In genomic region chr11:116861539-116861938, GRCh38 we compare ENCODE assay signal across 16 cellular contexts. TPM values are rescaled to one million over a fixed set of nuclear protein-coding genes. Genes with fewer than 3 reads are reported as not detected.
DNase-seq lines count a peak whose midpoint lies in the region; ATAC-seq and TF ChIP-seq lines count a peak whose summit lies in the region.
"Had no signal": no experiment of that assay in that cellular context is flagged by ENCODE, and none has a peak within 500 bp of the region (broad histone marks: within the 10 kb centered on the region; RNA-seq: fewer than 3 reads in every experiment).

No MANE protein-coding gene starts in this region.

- in situ Hi-C loops in brain microvascular endothelial cell (cut with HindIII; ENCODE audit: low pct_ligation_motif_present, low sequenced_read_pairs) = no loop called here

- peak; percentile 32 for DNase-seq in GM03348 (ENCODE audit: low spot score)
- DNase-seq in NCI-H226 = peak; percentile 92
- peak; percentile 73 for DNase-seq in brain microvascular endothelial cell
- DNase-seq in myocyte (ENCODE audit: low read depth) = peak; percentile 22
- DNase-seq in NCI-H2029 (lab: John Stamatoyannopoulos, UW) = no peak
- DNase-seq in RPMI8226 = no peak
- no peak for DNase-seq in amygdala (lab: John Stamatoyannopoulos, UW)
- DNase-seq: activated T-cell treated with anti-CD3 and anti-CD28 coated beads, Interleukin-2, amount 50 U/mL, for 1 hour; erythroblast; NCI-H1694; NCI-H748 treated with DMSO at 0.1 percent for 48 hours; SIG-M5; transverse colon; WERI-Rb-1 had no signal

- peak overlapping the region; percentile 19 for H3K27ac ChIP-seq in brain microvascular endothelial cell
- H3K27ac ChIP-seq: cardiac muscle cell, transverse colon, WERI-Rb-1 had no signal

- H3K36me3 ChIP-seq in brain microvascular endothelial cell (replicated peaks) = peaks cover 3% of the 10 kb centered on the region

- H3K4me3 ChIP-seq in brain microvascular endothelial cell (ENCODE audit: low read depth, low read length) = no peak overlapping the region
- H3K4me3 ChIP-seq: cardiac muscle cell, transverse colon had no signal

- TF ChIP-seq CTCF in brain microvascular endothelial cell (IDR thresholded peaks at IDR 0.05; ENCODE audit: low read depth, low read length, missing control alignments) = no peak

- no peaks in the 10 kb centered on the region for H3K27me3 ChIP-seq in brain microvascular endothelial cell (replicated peaks)
- H3K27me3 ChIP-seq: cardiac muscle cell, transverse colon had no signal

- no peak for ATAC-seq in HG03439 (IDR thresholded peaks at IDR 0.05; ENCODE audit: unreplicated experiment)

RNA-seq across cellular contexts. Expression of gene APOA1, which starts 24.1 kb away (rescaled TPM):
- total RNA-seq in myocyte = 0.16 TPM in 1 of 2 replicates, not detected in the other
- not detected for polyA plus RNA-seq in myocyte (2012)

RNA-seq across cellular contexts. Expression of gene APOC3, which starts 31.8 kb away (rescaled TPM):
- not detected in 2 replicates for total RNA-seq in myocyte
- not detected for polyA plus RNA-seq in myocyte (2012)

RNA-seq across cellular contexts. Expression of gene APOA4, which starts 38.4 kb away (rescaled TPM):
- total RNA-seq in myocyte = not detected in 2 replicates
- polyA plus RNA-seq in myocyte (2012) = not detected
- total RNA-seq: transverse colon had no signal

Comparison
In these comparisons a context has a peak if more than half of its experiments do, and no peak if none do; other contexts are left out.
1. DNase-seq: peak in GM03348 (single experiment), NCI-H226 (single experiment), brain microvascular endothelial cell (single experiment) and myocyte (single experiment); none in NCI-H2029 (single experiment), RPMI8226 (single experiment) and amygdala (0 of 56).